In the genomic region with DNA sequence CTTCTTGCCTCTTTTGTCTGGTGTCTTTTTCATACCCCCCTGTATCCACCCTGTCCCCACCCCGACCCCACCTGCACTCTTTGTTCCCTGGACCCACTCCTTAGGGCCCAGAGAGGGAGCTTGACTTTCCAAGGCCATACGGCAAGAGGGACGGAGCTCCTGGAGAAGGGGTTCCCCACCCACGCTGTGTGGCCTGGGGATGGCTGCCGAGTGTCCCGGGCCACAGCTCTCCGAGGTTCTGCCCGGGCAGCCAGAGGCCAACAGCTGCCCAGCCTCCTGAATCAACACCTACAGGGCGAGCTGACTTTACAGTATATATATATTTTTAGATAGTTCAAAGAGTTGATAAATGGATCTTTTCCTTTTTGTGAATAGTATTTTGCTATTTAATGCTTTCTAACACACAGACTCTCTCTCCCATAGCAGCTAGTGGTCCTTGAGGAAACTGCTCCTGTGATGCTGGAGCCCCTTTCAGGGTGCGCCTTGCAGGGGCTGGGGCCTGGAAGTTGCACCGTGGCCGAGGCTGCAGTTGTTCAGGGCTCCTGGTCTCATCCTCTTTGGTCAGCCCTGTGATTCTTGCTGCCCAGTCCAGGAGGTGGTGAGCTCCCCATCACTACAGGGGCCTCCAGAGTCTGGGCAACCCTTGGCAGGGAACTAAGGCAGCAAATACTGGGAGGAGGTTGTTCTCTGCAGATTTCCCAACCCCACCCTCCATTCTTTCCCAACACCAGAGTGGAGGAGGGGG, we compare ENCODE assay signal across 22 cellular contexts.
DNase-seq lines count a peak whose midpoint lies in the region; ATAC-seq, FAIRE-seq and TF ChIP-seq lines count a peak whose summit lies in the region.
"Had no signal": no experiment of that assay in that cellular context is flagged by ENCODE, and none has a peak within 500 bp of the region (broad histone marks: within the 10 kb centered on the region; RNA-seq: fewer than 3 reads in every experiment).

No MANE protein-coding gene starts in this region.

- no peak overlapping the region for H3K56ac ChIP-seq in IMR-90 (ENCODE audit: extremely low read depth, insufficient read depth, low read length)

- H3K4me1 ChIP-seq in IMR-90 (ENCODE audit: control insufficient read depth, insufficient read depth, low read length) (no peaks in the 10 kb centered on the region), suprapubic skin (no peaks in the 10 kb centered on the region)
- H3K4me1 ChIP-seq: A549, BE2C, HAP-1 had no signal

- no peaks in the 10 kb centered on the region; the same call in none of the 2 replicates for H3K27me3 ChIP-seq in IMR-90 (ENCODE audit: control insufficient read depth, insufficient read depth, low read length)
- peaks cover 3% of the 10 kb centered on the region for H3K27me3 ChIP-seq in suprapubic skin
- H3K27me3 ChIP-seq: BE2C; BLaER1 treated with 17β-estradiol and CSF1 and Interleukin-3, amounts not matched to agents 10 nM and 100 nM had no signal

- H4K5ac ChIP-seq in IMR-90 (ENCODE audit: low read depth, low read length) = no peak overlapping the region

- no TSS peak for BruUV-seq in IMR-90 (replicated peaks; lab: Mats Ljungman, UMichigan)

- no peak for TF ChIP-seq RAD21 in IMR-90 (IDR thresholded peaks at IDR 0.05; ENCODE audit: low read length)

- dilution Hi-C loops in IMR-90 (cut with HindIII; ENCODE audit: low sequenced_read_pairs, unreplicated experiment) = no loop called here

- POLR2A ChIA-PET in IMR-90 (lab: Charles Lee; ENCODE audit: unreplicated experiment) = no interaction called here

- no peak overlapping the region for H2AK5ac ChIP-seq in IMR-90 (ENCODE audit: low read depth, low read length)

- intact Hi-C loops in IMR-90 (cut with micrococcal nuclease) = no loop called here

- no peak overlapping the region for H3K9ac ChIP-seq in IMR-90 (ENCODE audit: low read depth, low read length)
- H3K9ac ChIP-seq: BLaER1 treated with 17β-estradiol and CSF1 and Interleukin-3, amounts not matched to agents 10 nM and 100 nM had no signal

- no peak overlapping the region for H2BK5ac ChIP-seq in IMR-90 (ENCODE audit: low read depth, low read length, poor library complexity, severe bottlenecking)

- H2BK15ac ChIP-seq in IMR-90 (ENCODE audit: low read depth, low read length) = no peak overlapping the region

- no peak overlapping the region for H3K14ac ChIP-seq in IMR-90 (replicated peaks; ENCODE audit: low read depth, low read length)

- H2AFZ ChIP-seq in IMR-90 (replicated peaks; ENCODE audit: low read length, poor library complexity) = peak overlapping the region; percentile 6
- H2AFZ ChIP-seq: GM23338 had no signal

- H3K9me3 ChIP-seq in IMR-90 (ENCODE audit: control insufficient read depth, insufficient read depth, low read length) (peaks cover 4% of the 10 kb centered on the region; the same call in 1 of the 2 replicates), suprapubic skin (no peaks in the 10 kb centered on the region)
- H3K9me3 ChIP-seq: A549, BE2C, HAP-1 had no signal

- no peaks in the 10 kb centered on the region for H3K79me1 ChIP-seq in IMR-90 (ENCODE audit: low read depth in 1 of 2, low read length in 2 of 2)

- H4K91ac ChIP-seq in IMR-90 (ENCODE audit: insufficient read depth, low read depth, low read length) = no peak overlapping the region

- H3K36me3 ChIP-seq in IMR-90 (ENCODE audit: control insufficient read depth, insufficient read depth, low read length) (no peaks in the 10 kb centered on the region), suprapubic skin (no peaks in the 10 kb centered on the region)
- H3K36me3 ChIP-seq: BE2C; BLaER1 treated with 17β-estradiol and CSF1 and Interleukin-3, amounts not matched to agents 10 nM and 100 nM; HAP-1 had no signal

- H3K27ac ChIP-seq in IMR-90 (ENCODE audit: insufficient read depth, low read length) = no peak overlapping the region
- no peak overlapping the region for H3K27ac ChIP-seq in suprapubic skin
- H3K27ac ChIP-seq: A549; BLaER1 treated with 17β-estradiol and CSF1 and Interleukin-3, amounts not matched to agents 10 nM and 100 nM had no signal

- no peak for ATAC-seq in IMR-90 (ENCODE audit: low read depth)
- ATAC-seq: A549, GM23338 had no signal

- no peak for TF ChIP-seq EP300 in suprapubic skin (IDR thresholded peaks at IDR 0.05)

- no peak overlapping the region for H3K18ac ChIP-seq in IMR-90 (ENCODE audit: low read depth, low read length)

- DNase-seq in IMR-90 (no peak), mesenteric fat pad (ENCODE audit: low spot score) (peak; percentile 67), suprapubic skin (ENCODE audit: low spot score in 2 of 2) (peak; percentile 38 to 43), H54 (ENCODE audit: insufficient read length, low spot score) (no peak), pons (ENCODE audit: low spot score) (no peak)
- DNase-seq in activated CD4-positive, alpha-beta T cell treated with anti-CD3 and anti-CD28 coated beads for 4 hours = no peak
- DNase-seq: 8988T; ACHN; AML-193; BE2C; CD4-positive, alpha-beta T cell; CD8-positive, alpha-beta memory T cell; DMS53; DMS79 treated with DMSO at 0.1 percent for 48 hours; GF-D8; HFFc6 had no signal

- H2BK120ac ChIP-seq in IMR-90 (ENCODE audit: low read depth, low read length) = no peak overlapping the region

- no peak overlapping the region for H4K8ac ChIP-seq in IMR-90 (ENCODE audit: low read depth in 2 of 2, low read length in 2 of 2)

- H4K20me1 ChIP-seq in IMR-90 (ENCODE audit: insufficient read depth, low read length) = no peaks in the 10 kb centered on the region; the same call in 1 of the 2 replicates
- H4K20me1 ChIP-seq: BLaER1 treated with 17β-estradiol and CSF1 and Interleukin-3, amounts not matched to agents 10 nM and 100 nM had no signal

- TF ChIP-seq CTCF in IMR-90 (conservative IDR thresholded peaks at IDR 0.05; ENCODE audit: low read depth, low read length) (no peak), suprapubic skin (IDR thresholded peaks at IDR 0.05) (no peak)

- H3K4me3 ChIP-seq in IMR-90 (ENCODE audit: insufficient read depth, low read depth, low read length) = no peak overlapping the region
- no peak overlapping the region for H3K4me3 ChIP-seq in suprapubic skin
- H3K4me3 ChIP-seq: A549; BLaER1 treated with 17β-estradiol and CSF1 and Interleukin-3, amounts not matched to agents 10 nM and 100 nM; GM23338; HAP-1 had no signal

- H2AK9ac ChIP-seq in IMR-90 (replicated peaks; ENCODE audit: low read depth, low read length, poor library complexity) = no peak overlapping the region

- H3K4ac ChIP-seq in IMR-90 (ENCODE audit: low read depth, low read length) = no peak overlapping the region

- CTCF ChIA-PET in IMR-90 (lab: Yijun Ruan, JAX) = interaction anchor here (0.6 kb wide), 1 partner anchor 339 kb away, joined by 3 read pairs; no protein-coding TSS in a partner anchor

- no peak for FAIRE-seq in H54 (lab: Jason Lieb, UNC)
- FAIRE-seq: A549, GM12891, GM18507 had no signal

- no peak overlapping the region for H3K4me2 ChIP-seq in IMR-90 (ENCODE audit: low read depth, low read length)
- H3K4me2 ChIP-seq: A549; BLaER1 treated with 17β-estradiol and CSF1 and Interleukin-3, amounts not matched to agents 10 nM and 100 nM; GM23338 had no signal

- in situ Hi-C loops in IMR-90 (cut with MboI; ENCODE audit: low sequenced_read_pairs) = no loop called here

- TF ChIP-seq POLR2A in IMR-90 (IDR thresholded peaks at IDR 0.05; ENCODE audit: low read depth, low read length) (no peak), suprapubic skin (IDR thresholded peaks at IDR 0.05) (no peak), H54 (IDR thresholded peaks at IDR 0.05; ENCODE audit: low read depth, low read length) (no peak)

- H2BK20ac ChIP-seq in IMR-90 (ENCODE audit: low read depth, low read length) = no peak overlapping the region

- WGBS in IMR-90 (ENCODE audit: extremely low coverage in 2 of 2, insufficient read length in 1 of 2), 2 experiments = 100% methylated on average over 1 of the region's 12 CpGs; no CpG with 5 or more reads in 1 of the 2 experiments
- WGBS in suprapubic skin = 78% methylated on average over 12 of the region's 12 CpGs

- H3K9me1 ChIP-seq in IMR-90 (ENCODE audit: insufficient read depth, low read length) = 0 out of 2 replicates have a peak, but pooled peaks cover 5% of the 10 kb centered on the region

- no peak overlapping the region for H3K23ac ChIP-seq in IMR-90 (ENCODE audit: low read depth, low read length)

TF ChIP-seq in IMR-90, 13 proteins besides CTCF, POLR2A, EP300 and RAD21:
- TF ChIP-seq MAZ (IDR thresholded peaks at IDR 0.05; ENCODE audit: borderline replicate concordance, low read depth, low read length) (no peak), CEBPB (IDR thresholded peaks at IDR 0.05; ENCODE audit: low read depth, low read length) (no peak), FOS (IDR thresholded peaks at IDR 0.05; ENCODE audit: low read depth, low read length) (no peak), NFE2L2 (IDR thresholded peaks at IDR 0.05; ENCODE audit: low read depth, low read length) (no peak), RCOR1 (IDR thresholded peaks at IDR 0.05; ENCODE audit: insufficient replicate concordance, low read length) (no peak), SMC3 (IDR thresholded peaks at IDR 0.05; ENCODE audit: low read depth, low read length) (no peak), RFX5 (IDR thresholded peaks at IDR 0.05; ENCODE audit: low read depth, low read length) (no peak), MXI1 (IDR thresholded peaks at IDR 0.05; ENCODE audit: borderline replicate concordance, low read depth, low read length) (no peak), BHLHE40 (IDR thresholded peaks at IDR 0.05; ENCODE audit: low read depth, low read length) (no peak)
- TF ChIP-seq, protein P1, sequence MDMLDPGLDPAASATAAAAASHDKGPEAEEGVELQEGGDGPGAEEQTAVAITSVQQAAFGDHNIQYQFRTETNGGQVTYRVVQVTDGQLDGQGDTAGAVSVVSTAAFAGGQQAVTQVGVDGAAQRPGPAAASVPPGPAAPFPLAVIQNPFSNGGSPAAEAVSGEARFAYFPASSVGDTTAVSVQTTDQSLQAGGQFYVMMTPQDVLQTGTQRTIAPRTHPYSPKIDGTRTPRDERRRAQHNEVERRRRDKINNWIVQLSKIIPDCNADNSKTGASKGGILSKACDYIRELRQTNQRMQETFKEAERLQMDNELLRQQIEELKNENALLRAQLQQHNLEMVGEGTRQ (IDR thresholded peaks at IDR 0.05; ENCODE audit: low read depth, low read length) = no peak
- TF ChIP-seq, protein P2, sequence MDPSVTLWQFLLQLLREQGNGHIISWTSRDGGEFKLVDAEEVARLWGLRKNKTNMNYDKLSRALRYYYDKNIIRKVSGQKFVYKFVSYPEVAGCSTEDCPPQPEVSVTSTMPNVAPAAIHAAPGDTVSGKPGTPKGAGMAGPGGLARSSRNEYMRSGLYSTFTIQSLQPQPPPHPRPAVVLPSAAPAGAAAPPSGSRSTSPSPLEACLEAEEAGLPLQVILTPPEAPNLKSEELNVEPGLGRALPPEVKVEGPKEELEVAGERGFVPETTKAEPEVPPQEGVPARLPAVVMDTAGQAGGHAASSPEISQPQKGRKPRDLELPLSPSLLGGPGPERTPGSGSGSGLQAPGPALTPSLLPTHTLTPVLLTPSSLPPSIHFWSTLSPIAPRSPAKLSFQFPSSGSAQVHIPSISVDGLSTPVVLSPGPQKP (IDR thresholded peaks at IDR 0.05; ENCODE audit: borderline replicate concordance, low read depth, low read length) = no peak

Comparison
In these comparisons a context has a peak if more than half of its experiments do, and no peak if none do; other contexts are left out.
1. DNase-seq: peak in mesenteric fat pad (single experiment) and suprapubic skin (2 of 2); none in IMR-90 (single experiment), H54 (single experiment), pons (single experiment) and activated CD4-positive, alpha-beta T cell treated with anti-CD3 and anti-CD28 coated beads for 4 hours (0 of 2).